In the genomic region with DNA sequence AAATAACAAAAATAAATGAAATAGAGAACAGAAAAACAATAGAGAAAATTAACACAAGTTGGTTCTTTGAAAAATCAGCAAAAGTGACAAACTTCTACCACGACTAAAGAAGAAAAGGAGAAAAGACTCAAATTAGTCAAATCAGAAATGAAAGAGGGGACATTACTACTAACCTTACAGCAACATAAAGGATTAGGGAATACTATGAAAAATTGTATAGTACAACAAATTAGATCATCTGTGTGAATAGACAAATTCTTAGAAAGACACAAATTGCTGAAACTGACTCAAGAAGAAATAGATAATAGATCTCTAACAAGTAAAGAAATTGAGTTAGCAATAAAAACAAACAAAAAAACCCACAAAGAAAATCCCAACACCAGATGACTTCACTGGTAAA, we compare ENCODE assay signal across 22 cellular contexts.
"Had no signal": no experiment of that assay in that cellular context is flagged by ENCODE, and none has a peak within 500 bp of the region (broad histone marks: within the 10 kb centered on the region; RNA-seq: fewer than 3 reads in every experiment).

No MANE protein-coding gene starts in this region.

- DNase-seq: IMR-90, Karpas-422, KG1, MG63, NCI-H1092, NCI-H1105 treated with DMSO at 0.1 percent for 48 hours, NCI-H1417 treated with DMSO at 0.1 percent for 48 hours, NCI-H146, NCI-H1694 treated with DMSO at 0.1 percent for 48 hours, NCI-H1930, NCI-H2081, NCI-H2107, NCI-H2227 treated with DMSO at 0.1 percent for 48 hours, NCI-H446, NCI-H510A, NCI-H524 treated with DMSO at 0.1 percent for 48 hours, NCI-H69, NCI-H774, RPMI8226, SHP77, SK-N-SH had no signal

- H3K4me3 ChIP-seq: MG63 had no signal

- H3K36me3 ChIP-seq: MG63 had no signal

- ATAC-seq: HepG2 had no signal

- H3K9me3 ChIP-seq: MG63, SK-N-SH had no signal

- H3K27me3 ChIP-seq: MG63 had no signal
